ENCODE assay signal across 1 cellular context in the genomic region with DNA sequence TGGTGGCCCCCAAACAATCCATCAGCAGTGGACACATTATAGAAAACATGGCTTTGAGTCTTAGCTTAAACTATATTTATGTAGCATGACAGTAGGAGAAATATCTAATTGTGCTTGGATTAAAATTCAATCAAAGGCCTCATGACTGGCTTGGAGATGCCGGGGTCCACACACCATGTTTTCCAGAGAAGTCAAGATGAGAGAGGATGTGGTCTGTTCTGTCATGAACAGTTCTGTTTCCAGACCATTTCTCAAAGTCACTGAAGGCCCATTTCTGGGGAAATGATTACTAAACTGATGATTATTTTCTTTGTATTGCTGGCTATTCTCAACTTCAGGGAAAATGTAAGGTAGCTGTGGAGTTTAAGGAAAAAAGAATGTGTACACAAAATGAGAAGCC.
TF ChIP-seq lines count a peak whose summit lies in the region.

No MANE protein-coding gene starts in this region.

TF ChIP-seq in SK-N-SH treated with all-trans-retinoic acid at 6 μM for 48 hours, 23 proteins besides CTCF, POLR2A, EP300 and RAD21 (continued from another document):
- TF ChIP-seq, protein P1, sequence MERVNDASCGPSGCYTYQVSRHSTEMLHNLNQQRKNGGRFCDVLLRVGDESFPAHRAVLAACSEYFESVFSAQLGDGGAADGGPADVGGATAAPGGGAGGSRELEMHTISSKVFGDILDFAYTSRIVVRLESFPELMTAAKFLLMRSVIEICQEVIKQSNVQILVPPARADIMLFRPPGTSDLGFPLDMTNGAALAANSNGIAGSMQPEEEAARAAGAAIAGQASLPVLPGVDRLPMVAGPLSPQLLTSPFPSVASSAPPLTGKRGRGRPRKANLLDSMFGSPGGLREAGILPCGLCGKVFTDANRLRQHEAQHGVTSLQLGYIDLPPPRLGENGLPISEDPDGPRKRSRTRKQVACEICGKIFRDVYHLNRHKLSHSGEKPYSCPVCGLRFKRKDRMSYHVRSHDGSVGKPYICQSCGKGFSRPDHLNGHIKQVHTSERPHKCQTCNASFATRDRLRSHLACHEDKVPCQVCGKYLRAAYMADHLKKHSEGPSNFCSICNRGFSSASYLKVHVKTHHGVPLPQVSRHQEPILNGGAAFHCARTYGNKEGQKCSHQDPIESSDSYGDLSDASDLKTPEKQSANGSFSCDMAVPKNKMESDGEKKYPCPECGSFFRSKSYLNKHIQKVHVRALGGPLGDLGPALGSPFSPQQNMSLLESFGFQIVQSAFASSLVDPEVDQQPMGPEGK (CRISPR knock-in tag; IDR thresholded peaks at IDR 0.05; ENCODE audit: borderline replicate concordance): no peak
- no peak for TF ChIP-seq SNAI2 (CRISPR knock-in tag; IDR thresholded peaks at IDR 0.05)
- no peak for TF ChIP-seq OSR1 (CRISPR knock-in tag; IDR thresholded peaks at IDR 0.05)
- no peak for TF ChIP-seq ARNTL (CRISPR knock-in tag; IDR thresholded peaks at IDR 0.05; ENCODE audit: borderline replicate concordance, low read depth)
- TF ChIP-seq ESRRG (CRISPR knock-in tag; IDR thresholded peaks at IDR 0.05): no peak
- no peak for TF ChIP-seq ZNF565 (CRISPR knock-in tag; conservative IDR thresholded peaks at IDR 0.05; ENCODE audit: low read depth)
- no peak for TF ChIP-seq TOX (CRISPR knock-in tag; IDR thresholded peaks at IDR 0.05; ENCODE audit: borderline replicate concordance)
